Comparison of ENCODE assay signal across 1 cellular context in the genomic region with DNA sequence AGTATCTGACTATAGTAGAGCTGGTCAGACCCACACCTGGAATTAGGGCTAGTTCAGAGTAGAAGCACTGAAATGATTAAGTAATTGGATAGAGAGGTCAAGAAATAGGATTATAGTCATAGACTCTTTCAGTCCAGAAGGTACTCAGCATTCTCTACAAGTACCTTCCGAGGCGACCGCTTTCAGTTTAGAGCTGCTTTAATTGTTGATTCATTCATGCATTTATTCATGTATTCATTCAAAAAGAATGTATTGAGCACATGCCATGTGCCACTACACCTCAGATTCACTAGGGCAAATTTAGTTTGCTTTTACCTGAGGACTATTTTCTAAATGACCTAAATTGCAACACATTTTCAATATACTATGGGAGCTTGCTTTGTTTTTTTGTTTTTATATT.
TF ChIP-seq lines count a peak whose summit lies in the region.

No MANE protein-coding gene starts in this region.

TF ChIP-seq in SK-N-SH treated with all-trans-retinoic acid at 6 μM for 48 hours, 23 proteins besides CTCF, POLR2A, EP300 and RAD21 (continued from another document):
- TF ChIP-seq, protein P1, sequence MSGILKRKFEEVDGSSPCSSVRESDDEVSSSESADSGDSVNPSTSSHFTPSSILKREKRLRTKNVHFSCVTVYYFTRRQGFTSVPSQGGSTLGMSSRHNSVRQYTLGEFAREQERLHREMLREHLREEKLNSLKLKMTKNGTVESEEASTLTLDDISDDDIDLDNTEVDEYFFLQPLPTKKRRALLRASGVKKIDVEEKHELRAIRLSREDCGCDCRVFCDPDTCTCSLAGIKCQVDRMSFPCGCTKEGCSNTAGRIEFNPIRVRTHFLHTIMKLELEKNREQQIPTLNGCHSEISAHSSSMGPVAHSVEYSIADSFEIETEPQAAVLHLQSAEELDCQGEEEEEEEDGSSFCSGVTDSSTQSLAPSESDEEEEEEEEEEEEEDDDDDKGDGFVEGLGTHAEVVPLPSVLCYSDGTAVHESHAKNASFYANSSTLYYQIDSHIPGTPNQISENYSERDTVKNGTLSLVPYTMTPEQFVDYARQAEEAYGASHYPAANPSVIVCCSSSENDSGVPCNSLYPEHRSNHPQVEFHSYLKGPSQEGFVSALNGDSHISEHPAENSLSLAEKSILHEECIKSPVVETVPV (CRISPR knock-in tag; IDR thresholded peaks at IDR 0.05) = no peak
- no peak for TF ChIP-seq GLIS3 (CRISPR knock-in tag; IDR thresholded peaks at IDR 0.05)
- no peak for TF ChIP-seq OSR1 (CRISPR knock-in tag; IDR thresholded peaks at IDR 0.05)
